Comparison of ENCODE assay signal across 16 cellular contexts in the genomic region with DNA sequence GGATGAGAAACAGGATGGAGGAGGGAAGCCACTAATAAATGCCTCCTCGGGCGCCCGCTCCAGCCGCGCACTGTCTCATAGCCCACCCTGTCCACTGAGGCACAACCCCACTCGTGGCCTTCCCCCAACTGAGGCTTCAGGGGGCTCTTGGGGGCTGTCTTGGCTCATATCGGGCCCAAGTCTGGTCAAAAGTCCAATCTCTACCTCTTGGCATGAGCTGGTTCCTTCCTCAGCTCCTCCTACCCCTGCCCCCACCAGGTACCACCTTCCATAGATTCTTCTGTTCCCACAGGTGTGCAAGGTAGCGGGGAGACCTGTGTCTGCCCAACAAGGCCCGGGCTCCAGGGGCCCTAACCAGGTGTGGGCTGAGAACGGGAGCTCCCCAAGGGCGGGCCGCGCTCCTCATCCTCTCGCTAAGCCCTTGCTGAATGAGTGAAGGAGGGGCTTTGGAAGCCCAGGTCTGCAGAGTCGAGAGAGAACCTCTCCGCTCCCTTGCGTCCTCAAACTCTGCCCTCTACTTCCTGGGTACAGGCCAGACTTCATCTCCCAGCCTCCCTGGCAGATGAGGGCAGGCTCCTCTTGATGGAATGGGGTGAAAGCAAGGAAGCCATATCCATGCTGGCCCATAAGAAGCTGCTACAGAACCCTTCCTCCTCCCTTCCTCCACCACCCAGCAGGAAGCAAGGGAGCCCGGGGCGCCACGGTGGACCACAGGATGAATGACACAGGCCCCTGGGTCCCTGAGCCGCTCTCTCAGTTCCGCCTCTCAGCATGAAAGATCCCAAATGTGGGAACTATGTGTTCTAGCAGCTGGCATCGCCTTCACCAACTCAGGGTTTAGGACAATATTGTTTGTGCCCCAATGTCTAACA.
"Had no signal": no experiment of that assay in that cellular context is flagged by ENCODE, and none has a peak within 500 bp of the region (broad histone marks: within the 10 kb centered on the region; RNA-seq: fewer than 3 reads in every experiment).

No MANE protein-coding gene starts in this region.

- H3K27me3 ChIP-seq: foreskin keratinocyte, hepatocyte, pancreas, stomach had no signal

- H3K4me3 ChIP-seq: hepatocyte, pancreas, stomach had no signal

- H3K9me3 ChIP-seq: pancreas, stomach had no signal

- H3K36me3 ChIP-seq: pancreas, stomach had no signal

- H3K4me1 ChIP-seq: foreskin keratinocyte, pancreas had no signal

- DNase-seq: effector CD4-positive, alpha-beta T cell; endodermal cell; erythroblast; foreskin keratinocyte; head of caudate nucleus; natural killer cell; nucleus accumbens; right cardiac atrium; small intestine; stimulated activated CD4-positive, alpha-beta T cell treated with anti-CD3 and anti-CD28 coated beads, Interleukin-12 subunit alpha, Interleukin-12 subunit beta, amount 100 ng/mL, for 4 hours; stimulated activated naive CD4-positive, alpha-beta T cell; stomach; substantia nigra; trophoblast cell had no signal

- H3K27ac ChIP-seq: foreskin keratinocyte, hepatocyte, pancreas, stomach had no signal
